8 cellular contexts compared by ENCODE assay signal in genomic region chr9:107024193-107024592, GRCh38.
DNase-seq lines count a peak whose midpoint lies in the region; ATAC-seq lines count a peak whose summit lies in the region.
"Had no signal": no experiment of that assay in that cellular context is flagged by ENCODE, and none has a peak within 500 bp of the region (broad histone marks: within the 10 kb centered on the region; RNA-seq: fewer than 3 reads in every experiment).

No MANE protein-coding gene starts in this region.

- DNase-seq in H4 (ENCODE audit: low spot score) (peak; percentile 38), memory B cell (ENCODE audit: low spot score in 2 of 2) (no peak), NCI-H748 (lab: John Stamatoyannopoulos, UW; ENCODE audit: unreplicated experiment) (no peak), C1 segment of cervical spinal cord (lab: John Stamatoyannopoulos, UW) (no peak), posterior vena cava (ENCODE audit: low spot score) (no peak)
- DNase-seq: foreskin melanocyte had no signal

- peaks cover 7% of the 10 kb centered on the region for H3K4me1 Mint-ChIP-seq in memory B cell

- no peaks in the 10 kb centered on the region for H3K36me3 Mint-ChIP-seq in memory B cell

- intact Hi-C loops in posterior vena cava (cut with DNase I): no loop called here

- H3K27ac Mint-ChIP-seq in memory B cell: no peak overlapping the region

- H3K9me3 Mint-ChIP-seq in memory B cell: peaks cover 5% of the 10 kb centered on the region

- H3K4me3 Mint-ChIP-seq in memory B cell: no peak overlapping the region

- ATAC-seq in GM18870 (IDR thresholded peaks at IDR 0.05; ENCODE audit: unreplicated experiment) (peak; percentile 70), HG03575 (IDR thresholded peaks at IDR 0.05; ENCODE audit: extremely low read depth, insufficient number of reproducible peaks, low FRiP score, unreplicated experiment) (peak; percentile 68), memory B cell (ENCODE audit: low read depth) (peak; percentile 34)

- peaks cover 4% of the 10 kb centered on the region for H3K27me3 Mint-ChIP-seq in memory B cell
